18 cellular contexts compared by ENCODE assay signal in the genomic region with DNA sequence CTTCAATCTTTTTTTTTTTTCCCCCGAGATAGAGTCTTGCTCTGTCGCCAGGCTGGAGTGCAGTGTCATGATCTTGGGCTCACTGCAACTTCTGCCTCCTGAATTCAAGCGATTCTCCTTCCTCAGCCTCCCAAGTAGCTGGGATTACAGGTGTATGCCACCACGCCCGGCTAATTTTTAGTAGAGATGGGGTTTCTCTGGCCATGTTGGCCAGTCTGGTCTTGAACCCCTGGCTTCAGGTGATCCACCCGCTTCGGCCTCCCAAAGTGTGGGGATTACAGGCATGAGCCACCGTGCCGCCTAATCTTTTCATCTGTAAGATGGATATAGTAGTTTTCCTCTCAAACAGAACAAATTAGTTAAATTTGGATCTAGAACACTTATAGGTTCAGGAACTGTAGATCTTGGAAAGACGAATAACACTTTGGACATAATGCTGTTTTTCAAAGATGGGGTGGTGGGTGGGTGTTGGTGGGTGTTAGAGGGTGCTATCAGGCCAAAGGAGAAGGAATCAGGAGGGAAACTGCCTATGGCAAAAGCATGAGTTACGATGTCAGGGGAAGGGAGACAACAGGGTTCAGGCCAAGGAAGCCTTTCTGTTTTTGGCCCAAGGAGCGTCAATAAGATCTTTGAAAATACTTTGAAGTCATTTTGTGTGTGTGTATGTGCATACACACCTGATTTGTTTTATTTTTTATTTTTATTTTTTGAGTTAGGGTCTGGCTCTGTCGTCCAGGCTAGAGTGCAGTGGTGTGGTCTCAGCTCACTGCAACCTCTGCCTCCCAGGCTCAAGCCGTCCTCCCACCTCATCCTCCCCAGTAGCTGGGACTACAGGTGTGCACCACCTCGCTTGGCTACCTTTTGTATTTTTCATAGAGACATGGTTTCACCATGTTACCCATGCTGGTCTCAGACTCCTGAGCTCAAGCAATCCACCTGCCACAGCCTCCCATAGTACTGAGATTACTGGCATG. TPM values are rescaled to one million over a fixed set of nuclear protein-coding genes. Genes with fewer than 3 reads are reported as not detected.
DNase-seq lines count a peak whose midpoint lies in the region; ATAC-seq, FAIRE-seq and TF ChIP-seq lines count a peak whose summit lies in the region.
"Had no signal": no experiment of that assay in that cellular context is flagged by ENCODE, and none has a peak within 500 bp of the region (broad histone marks: within the 10 kb centered on the region; RNA-seq: fewer than 3 reads in every experiment).

No MANE protein-coding gene starts in this region.

- H3K36me3 ChIP-seq in Karpas-422 (ENCODE audit: insufficient read depth, low read length), result peaks cover 41% of the 10 kb centered on the region
- H3K36me3 ChIP-seq in astrocyte (ENCODE audit: insufficient read depth, low read length), result peaks cover 45% of the 10 kb centered on the region
- peaks cover 0 to 64% (median 54%) of the 10 kb centered on the region in 9 donors for H3K36me3 ChIP-seq in heart left ventricle

- H3K4me2 ChIP-seq in Karpas-422 (ENCODE audit: low read depth, low read length, poor library complexity, severe bottlenecking) (no peak overlapping the region), astrocyte (ENCODE audit: low read length) (no peak overlapping the region)

- no peaks in the 10 kb centered on the region for H3K9me3 Mint-ChIP-seq in activated naive CD4-positive, alpha-beta T cell treated with anti-CD3 and anti-CD28 coated beads, Interleukin-2, amount 50 U/mL, for 24 hours
- no peaks in the 10 kb centered on the region for H3K9me3 Mint-ChIP-seq in activated naive CD4-positive, alpha-beta T cell treated with anti-CD3 and anti-CD28 coated beads for 36 hours
- H3K9me3 Mint-ChIP-seq in astrocyte (ENCODE audit: unreplicated experiment), result no peaks in the 10 kb centered on the region
- H3K9me3 Mint-ChIP-seq: activated T-cell treated with anti-CD3 and anti-CD28 coated beads, Interleukin-2, amount 50 U/mL, for 4 hours; immature natural killer cell had no signal

- TF ChIP-seq CTCF in astrocyte (IDR thresholded peaks at IDR 0.05; ENCODE audit: insufficient read depth, low read depth, low read length), result no peak
- TF ChIP-seq CTCF in heart left ventricle (IDR thresholded peaks at IDR 0.05), result no peak

- H3K27ac Mint-ChIP-seq in activated naive CD4-positive, alpha-beta T cell treated with anti-CD3 and anti-CD28 coated beads, Interleukin-2, amount 50 U/mL, for 24 hours, result peak overlapping the region; percentile 72
- no peak overlapping the region for H3K27ac Mint-ChIP-seq in activated naive CD4-positive, alpha-beta T cell treated with anti-CD3 and anti-CD28 coated beads for 36 hours
- peak overlapping the region; percentile 76 for H3K27ac Mint-ChIP-seq in astrocyte (ENCODE audit: unreplicated experiment)

- H3K27ac ChIP-seq in Karpas-422 (ENCODE audit: low read length), result no peak overlapping the region
- no peak overlapping the region for H3K27ac ChIP-seq in astrocyte (ENCODE audit: low read depth, low read length)
- no peak overlapping the region for H3K27ac ChIP-seq in heart left ventricle
- H3K27ac ChIP-seq: foreskin keratinocyte had no signal

- H3K4me1 ChIP-seq in Karpas-422 (ENCODE audit: low read length) (peaks cover 8% of the 10 kb centered on the region), astrocyte (ENCODE audit: insufficient read depth, low read length) (peaks cover 13% of the 10 kb centered on the region), heart left ventricle (peaks cover 0 to 33% (median 8%) of the 10 kb centered on the region in 12 donors)

- peaks cover 7% of the 10 kb centered on the region for H3K79me2 ChIP-seq in Karpas-422 (ENCODE audit: low read length)
- peaks cover 35% of the 10 kb centered on the region for H3K79me2 ChIP-seq in astrocyte (ENCODE audit: insufficient read depth, low read length)

- H4K20me1 ChIP-seq in Karpas-422 (ENCODE audit: insufficient read depth, low read depth, low read length) (peaks cover 23% of the 10 kb centered on the region), astrocyte (ENCODE audit: insufficient read depth, low read length) (peaks cover 64% of the 10 kb centered on the region)

- TF ChIP-seq POLR2A in heart left ventricle (IDR thresholded peaks at IDR 0.05), result no peak

- H3K36me3 Mint-ChIP-seq in activated naive CD4-positive, alpha-beta T cell treated with anti-CD3 and anti-CD28 coated beads, Interleukin-2, amount 50 U/mL, for 24 hours, result peaks cover 38% of the 10 kb centered on the region
- H3K36me3 Mint-ChIP-seq in activated naive CD4-positive, alpha-beta T cell treated with anti-CD3 and anti-CD28 coated beads for 36 hours (ENCODE audit: low read depth), result peaks cover 60% of the 10 kb centered on the region
- peaks cover 38% of the 10 kb centered on the region for H3K36me3 Mint-ChIP-seq in astrocyte (ENCODE audit: low read depth, unreplicated experiment)

- H3K27me3 Mint-ChIP-seq in activated naive CD4-positive, alpha-beta T cell treated with anti-CD3 and anti-CD28 coated beads, Interleukin-2, amount 50 U/mL, for 24 hours, result no peaks in the 10 kb centered on the region
- H3K27me3 Mint-ChIP-seq in activated naive CD4-positive, alpha-beta T cell treated with anti-CD3 and anti-CD28 coated beads for 36 hours (ENCODE audit: low read depth), result no peaks in the 10 kb centered on the region
- H3K27me3 Mint-ChIP-seq in astrocyte (ENCODE audit: low read depth, unreplicated experiment), result no peaks in the 10 kb centered on the region

- H3K4me3 ChIP-seq in Karpas-422 (ENCODE audit: low read length) (no peak overlapping the region), astrocyte (ENCODE audit: insufficient read depth, low read depth, low read length) (no peak overlapping the region), heart left ventricle (no peak overlapping the region)

- peak overlapping the region; percentile 11 for H3K4me3 Mint-ChIP-seq in activated naive CD4-positive, alpha-beta T cell treated with anti-CD3 and anti-CD28 coated beads, Interleukin-2, amount 50 U/mL, for 24 hours
- no peak overlapping the region for H3K4me3 Mint-ChIP-seq in activated naive CD4-positive, alpha-beta T cell treated with anti-CD3 and anti-CD28 coated beads for 36 hours
- peak overlapping the region; percentile 48 for H3K4me3 Mint-ChIP-seq in astrocyte (ENCODE audit: unreplicated experiment)
- H3K4me3 Mint-ChIP-seq: activated T-cell treated with anti-CD3 and anti-CD28 coated beads, Interleukin-2, amount 50 U/mL, for 4 hours; immature natural killer cell had no signal

- ATAC-seq in GM21528 (IDR thresholded peaks at IDR 0.05; ENCODE audit: low FRiP score, unreplicated experiment) (no peak), heart left ventricle (no peak)
- ATAC-seq: activated T-cell treated with anti-CD3 and anti-CD28 coated beads, Interleukin-2, amount 50 U/mL, for 4 hours; foreskin keratinocyte had no signal

- no peak for DNase-seq in activated naive CD4-positive, alpha-beta T cell treated with anti-CD3 and anti-CD28 coated beads for 36 hours
- DNase-seq in Karpas-422 (peak; percentile 60), astrocyte (ENCODE audit: low read depth) (no peak), superior temporal gyrus (ENCODE audit: extremely low spot score) (no peak), heart left ventricle (no peak)
- DNase-seq in stimulated activated CD8-positive, alpha-beta memory T cell treated with anti-CD3 and anti-CD28 coated beads, Interleukin-4, amount 100 ng/mL, for 48 hours, result peak; percentile 36
- DNase-seq: activated T-cell treated with anti-CD3 and anti-CD28 coated beads, Interleukin-2, amount 50 U/mL, for 4 hours; DMS79; effector CD4-positive, alpha-beta T cell; foreskin keratinocyte; immature natural killer cell; midbrain; NCI-H2029; NCI-H748 treated with DMSO at 0.1 percent for 48 hours; SIG-M5 had no signal

- FAIRE-seq in astrocyte (lab: Jason Lieb, UNC), result no peak
- FAIRE-seq: urothelium cell line had no signal

- no peaks in the 10 kb centered on the region for H3K27me3 ChIP-seq in Karpas-422 (ENCODE audit: low read length)
- H3K27me3 ChIP-seq in astrocyte (ENCODE audit: insufficient read depth, low read length), result no peaks in the 10 kb centered on the region
- no peaks in the 10 kb centered on the region for H3K27me3 ChIP-seq in heart left ventricle
- H3K27me3 ChIP-seq: foreskin keratinocyte had no signal

- WGBS in heart left ventricle, 4 donors, result 95 to 97% (median 96%) methylated on average over 15 of the region's 15 CpGs

- H3K9me2 ChIP-seq in Karpas-422 (replicated peaks; ENCODE audit: insufficient read depth, low read length), result no peaks in the 10 kb centered on the region

- peaks cover 31% of the 10 kb centered on the region for H3K4me1 Mint-ChIP-seq in activated naive CD4-positive, alpha-beta T cell treated with anti-CD3 and anti-CD28 coated beads, Interleukin-2, amount 50 U/mL, for 24 hours
- H3K4me1 Mint-ChIP-seq in activated naive CD4-positive, alpha-beta T cell treated with anti-CD3 and anti-CD28 coated beads for 36 hours (ENCODE audit: low read depth), result peaks cover 43% of the 10 kb centered on the region
- peaks cover 46% of the 10 kb centered on the region for H3K4me1 Mint-ChIP-seq in astrocyte (ENCODE audit: low read depth, unreplicated experiment)

- H2AFZ ChIP-seq in Karpas-422 (ENCODE audit: low read length) (no peak overlapping the region), astrocyte (ENCODE audit: low read depth, low read length) (no peak overlapping the region)

- no peaks in the 10 kb centered on the region for H3K9me3 ChIP-seq in Karpas-422 (ENCODE audit: low read length)
- H3K9me3 ChIP-seq in astrocyte (ENCODE audit: insufficient read depth, low read depth, low read length), result no peaks in the 10 kb centered on the region
- no peaks in the 10 kb centered on the region for H3K9me3 ChIP-seq in heart left ventricle

- CTCF ChIA-PET in activated naive CD4-positive, alpha-beta T cell treated with anti-CD3 and anti-CD28 coated beads for 36 hours (lab: Charles Lee), result interaction anchor here (0.8 kb wide), 1 partner anchor 41 kb away, joined by 3 read pairs; no protein-coding TSS in a partner anchor

- no peak overlapping the region for H3K9ac ChIP-seq in Karpas-422 (ENCODE audit: low read length)
- no peak overlapping the region for H3K9ac ChIP-seq in astrocyte (ENCODE audit: low read length)

- intact Hi-C loops in activated naive CD4-positive, alpha-beta T cell treated with anti-CD3 and anti-CD28 coated beads for 36 hours (cut with micrococcal nuclease), result no loop called here
- intact Hi-C loops in heart left ventricle (cut with DNase I), result no loop called here

RNA-seq across cellular contexts. Expression of a gene that starts 6.8 kb away (rescaled TPM):
- total RNA-seq in activated naive CD4-positive, alpha-beta T cell treated with anti-CD3 and anti-CD28 coated beads for 36 hours, result 1,000 to 10,000 TPM; 4,869 to 4,871 TPM
- total RNA-seq in Karpas-422 (2014; rRNA removed; shearing (Covaris generic); ENCODE audit: low replicate concordance), result 5,590 and 7,287 TPM in 2 replicates
- 2,566 and 2,632 TPM in 2 replicates for total RNA-seq in astrocyte
- 1,000 to 10,000 TPM in 7 of 9 donors, 100 to 1,000 TPM in 2; 602 to 2,166 (median 1,938) TPM for total RNA-seq in heart left ventricle
- 1,000 to 10,000 TPM; 3,067 to 3,426 TPM for polyA plus RNA-seq in heart left ventricle

Comparison
In these comparisons a context has a peak if more than half of its experiments do, and no peak if none do; other contexts are left out.
1. DNase-seq: peak in Karpas-422 (single experiment) and stimulated activated CD8-positive, alpha-beta memory T cell treated with anti-CD3 and anti-CD28 coated beads, Interleukin-4, amount 100 ng/mL, for 48 hours (single experiment); none in activated naive CD4-positive, alpha-beta T cell treated with anti-CD3 and anti-CD28 coated beads for 36 hours (single experiment), astrocyte (single experiment), superior temporal gyrus (single experiment) and heart left ventricle (0 of 5).